In genomic region chr12:54596526-54596946, GRCh38 we compare ENCODE assay signal across 7 cellular contexts. TPM values are rescaled to one million over a fixed set of nuclear protein-coding genes. Genes with fewer than 3 reads are reported as not detected.
DNase-seq lines count a peak whose midpoint lies in the region; ATAC-seq and TF ChIP-seq lines count a peak whose summit lies in the region.

No MANE protein-coding gene starts in this region.

- no peak overlapping the region for H3K4me3 ChIP-seq in NB4 (ENCODE audit: low read depth, low read length)

- no peak for ATAC-seq in HG02973 (IDR thresholded peaks at IDR 0.05; ENCODE audit: unreplicated experiment)

- DNase-seq in NB4 (ENCODE audit: low read depth) (peak; percentile 69), cerebellum (ENCODE audit: low spot score) (peak; percentile 74), kidney tubule cell (ENCODE audit: low spot score) (peak; percentile 70)
- DNase-seq in activated CD4-positive, CD25-positive, alpha-beta regulatory T cell treated with anti-CD3 and anti-CD28 coated beads, Interleukin-2, amount 50 U/mL, for 16 hours (ENCODE audit: low read depth, low spot score): peak; percentile 20
- DNase-seq in stimulated activated CD4-positive, alpha-beta T cell treated with anti-CD3 and anti-CD28 coated beads, Interleukin-4, amount 100 ng/mL, for 4 hours: peak; percentile 27 to 43

- TF ChIP-seq CTCF in GM12873 (IDR thresholded peaks at IDR 0.05; ENCODE audit: insufficient read depth, low read depth, low read length, missing control alignments) (peak; percentile 90), NB4 (IDR thresholded peaks at IDR 0.05; ENCODE audit: low read depth, low read length) (peak; percentile 95)

- no peak for TF ChIP-seq POLR2A in NB4 (IDR thresholded peaks at IDR 0.05; ENCODE audit: extremely low read depth, insufficient read length)

RNA-seq across cellular contexts. Expression of gene PPP1R1A, which starts 8.1 kb away (rescaled TPM):
- total RNA-seq in cerebellum: 12.8 TPM

RNA-seq across cellular contexts. Expression of gene LACRT, which starts 38.2 kb away (rescaled TPM):
- not detected for total RNA-seq in cerebellum

RNA-seq across cellular contexts. Expression of gene PDE1B, which starts 47.1 kb away (rescaled TPM):
- 31.1 TPM for total RNA-seq in cerebellum

RNA-seq across cellular contexts. Expression of gene DCD, which starts 51.6 kb away (rescaled TPM):
- total RNA-seq in cerebellum: not detected

Comparison
In these comparisons a context has a peak if more than half of its experiments do, and no peak if none do; other contexts are left out.
1. DNase-seq: peak in every context shown above with its lines; median percentile 74 in cerebellum; 70 in kidney tubule cell; 69 in NB4; 35 in stimulated activated CD4-positive, alpha-beta T cell treated with anti-CD3 and anti-CD28 coated beads, Interleukin-4, amount 100 ng/mL, for 4 hours; 20 in activated CD4-positive, CD25-positive, alpha-beta regulatory T cell treated with anti-CD3 and anti-CD28 coated beads, Interleukin-2, amount 50 U/mL, for 16 hours.